Comparison of ENCODE assay signal across 20 cellular contexts in the genomic region with DNA sequence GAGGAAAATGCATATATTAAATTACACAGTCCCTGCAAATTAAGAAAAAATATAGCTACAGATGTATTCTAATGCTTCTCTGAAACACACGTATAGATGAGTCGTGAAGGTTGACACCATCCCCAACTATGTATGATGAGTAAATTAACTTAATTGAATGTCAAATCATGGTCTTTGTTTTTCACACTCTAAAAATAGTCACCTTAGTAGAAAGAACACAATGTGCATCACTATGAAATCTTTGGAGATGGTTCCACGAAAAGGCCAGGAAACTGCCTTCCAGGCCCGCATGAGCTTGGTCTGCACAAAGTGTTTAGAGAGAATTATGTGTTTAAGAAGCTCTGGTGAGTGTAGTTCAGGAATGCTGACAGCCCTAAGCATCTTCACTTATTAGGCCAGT.
DNase-seq lines count a peak whose midpoint lies in the region; ATAC-seq, FAIRE-seq and TF ChIP-seq lines count a peak whose summit lies in the region.
"Had no signal": no experiment of that assay in that cellular context is flagged by ENCODE, and none has a peak within 500 bp of the region (broad histone marks: within the 10 kb centered on the region; RNA-seq: fewer than 3 reads in every experiment).

No MANE protein-coding gene starts in this region.

- H3K27ac ChIP-seq in heart left ventricle = peak overlapping the region in 2 of 12 donors; percentile 46 to 70
- H3K27ac ChIP-seq in right cardiac atrium (ENCODE audit: low read length) = no peak overlapping the region
- no peak overlapping the region for H3K27ac ChIP-seq in keratinocyte (ENCODE audit: control insufficient read depth, insufficient read depth, low read length)
- H3K27ac ChIP-seq: GM23248 had no signal

- H4K20me1 ChIP-seq in keratinocyte (ENCODE audit: control insufficient read depth, extremely low read depth, insufficient read depth, low read length) = no peaks in the 10 kb centered on the region

- no peaks in the 10 kb centered on the region for H3K27me3 ChIP-seq in heart left ventricle
- H3K27me3 ChIP-seq in right cardiac atrium (ENCODE audit: control insufficient read depth, insufficient read depth) = no peaks in the 10 kb centered on the region
- H3K27me3 ChIP-seq in bronchial epithelial cell (ENCODE audit: control insufficient read depth, insufficient read depth, low read length) = no peaks in the 10 kb centered on the region
- H3K27me3 ChIP-seq in keratinocyte (ENCODE audit: control insufficient read depth, extremely low read depth, insufficient read depth, low read length) = no peaks in the 10 kb centered on the region

- dilution Hi-C loops in keratinocyte (cut with MboI; ENCODE audit: extremely low pct_ligation_motif_present, low sequenced_read_pairs) = no loop called here

- H3K9ac ChIP-seq in keratinocyte (ENCODE audit: control insufficient read depth, extremely low read depth, insufficient read depth, low read length) = no peak overlapping the region
- H3K9ac ChIP-seq: GM23248 had no signal

- H3K36me3 ChIP-seq in heart left ventricle (no peaks in the 10 kb centered on the region), bronchial epithelial cell (ENCODE audit: control insufficient read depth, insufficient read depth, low read length) (no peaks in the 10 kb centered on the region), keratinocyte (ENCODE audit: control insufficient read depth in 2 of 2, extremely low read depth in 1 of 2, insufficient read depth in 2 of 2, low read length in 2 of 2) (no peaks in the 10 kb centered on the region)

- FAIRE-seq in bronchial epithelial cell (lab: Jason Lieb, UNC) (no peak), keratinocyte (lab: Jason Lieb, UNC) (peak; percentile 36)
- FAIRE-seq: GM12891, GM18507, H1 had no signal

- no peak overlapping the region for H3K4me2 ChIP-seq in keratinocyte (ENCODE audit: control insufficient read depth, extremely low read depth, insufficient read depth, low read depth, low read length)

- H3K4me3 ChIP-seq in heart left ventricle = no peak overlapping the region
- H3K4me3 ChIP-seq in right cardiac atrium (ENCODE audit: low read length) = no peak overlapping the region
- H3K4me3 ChIP-seq in bronchial epithelial cell (ENCODE audit: low read depth, low read length) = no peak overlapping the region
- H3K4me3 ChIP-seq in keratinocyte (ENCODE audit: control insufficient read depth in 2 of 3, extremely low read depth in 1 of 3, insufficient read depth in 2 of 3, low read depth in 1 of 3, low read length in 3 of 3) = no peak overlapping the region
- H3K4me3 ChIP-seq: GM23248 had no signal

- no peaks in the 10 kb centered on the region for H3K9me3 ChIP-seq in heart left ventricle
- H3K9me3 ChIP-seq in right cardiac atrium (ENCODE audit: control insufficient read depth, low read length) = no peaks in the 10 kb centered on the region
- no peaks in the 10 kb centered on the region for H3K9me3 ChIP-seq in keratinocyte (ENCODE audit: control insufficient read depth, low read depth, low read length)

- intact Hi-C loops in heart left ventricle (cut with DNase I) = no loop called here
- intact Hi-C loops in right cardiac atrium (cut with DNase I) = no loop called here

- no peaks in the 10 kb centered on the region for H3K79me2 ChIP-seq in keratinocyte (ENCODE audit: control insufficient read depth, insufficient read depth, low read length)

- no peak for TF ChIP-seq POLR2A in heart left ventricle (IDR thresholded peaks at IDR 0.05)

- H3K9me1 ChIP-seq in keratinocyte (ENCODE audit: control insufficient read depth, extremely low read depth, insufficient read depth, low read length) = no peaks in the 10 kb centered on the region

- ATAC-seq in heart left ventricle (peak; percentile 26 to 64 (median 54)), right cardiac atrium (no peak), HG03159 (IDR thresholded peaks at IDR 0.05; ENCODE audit: unreplicated experiment) (no peak), GM21576 (IDR thresholded peaks at IDR 0.05; ENCODE audit: unreplicated experiment) (no peak)

- WGBS in heart left ventricle, 4 donors = 50 to 70% (median 58%) methylated on average over 4 of the region's 4 CpGs
- 69% methylated on average over 4 of the region's 4 CpGs for WGBS in right cardiac atrium

- DNase-seq in heart left ventricle = no peak
- DNase-seq in right cardiac atrium = no peak
- peak; percentile 8 for DNase-seq in RKO (ENCODE audit: low spot score)
- DNase-seq in bronchial epithelial cell (ENCODE audit: low read depth) = peak; percentile 53
- no peak for DNase-seq in keratinocyte (ENCODE audit: low read depth, low spot score)
- DNase-seq: C1 segment of cervical spinal cord; Calu3; CD4-positive, alpha-beta memory T cell; COR-L47; DMS53; DMS79 treated with DMSO at 0.1 percent for 48 hours; GF-D8; GM23248; H7; HCEC 1CT had no signal

- no peak for TF ChIP-seq CTCF in heart left ventricle (IDR thresholded peaks at IDR 0.05)
- TF ChIP-seq CTCF in bronchial epithelial cell (IDR thresholded peaks at IDR 0.05; ENCODE audit: insufficient read depth, low read length, severe bottlenecking) = no peak
- TF ChIP-seq CTCF in keratinocyte (optimal IDR thresholded peaks at IDR 0.05 in 1 of 3, IDR thresholded peaks at IDR 0.05 in 1 of 3, conservative IDR thresholded peaks at IDR 0.05 in 1 of 3; ENCODE audit: extremely low read depth in 1 of 3, insufficient read depth in 2 of 3, low read length in 3 of 3) = no peak

- peaks cover 0 to 11% (median 0%) of the 10 kb centered on the region in 12 donors for H3K4me1 ChIP-seq in heart left ventricle
- H3K4me1 ChIP-seq in right cardiac atrium (ENCODE audit: control insufficient read depth, insufficient read depth, low read length) = no peaks in the 10 kb centered on the region
- peaks cover 13% of the 10 kb centered on the region for H3K4me1 ChIP-seq in keratinocyte (ENCODE audit: control insufficient read depth, extremely low read depth, insufficient read depth, low read length)

- no peak overlapping the region for H2AFZ ChIP-seq in keratinocyte (ENCODE audit: control insufficient read depth, low read length)
- H2AFZ ChIP-seq: GM23248 had no signal

Comparison
In these comparisons a context has a peak if more than half of its experiments do, and no peak if none do; other contexts are left out.
1. ATAC-seq: peak in heart left ventricle (4 of 4); none in right cardiac atrium (0 of 2), HG03159 (single experiment) and GM21576 (single experiment).
2. DNase-seq: peak in RKO (single experiment) and bronchial epithelial cell (single experiment); none in heart left ventricle (0 of 5), right cardiac atrium (0 of 3) and keratinocyte (single experiment).